Comparison of ENCODE assay signal across 18 cellular contexts in genomic region chr17:74592087-74592990, GRCh38. TPM values are rescaled to one million over a fixed set of nuclear protein-coding genes. Genes with fewer than 3 reads are reported as not detected.
DNase-seq lines count a peak whose midpoint lies in the region; ATAC-seq and TF ChIP-seq lines count a peak whose summit lies in the region.
"Had no signal": no experiment of that assay in that cellular context is flagged by ENCODE, and none has a peak within 500 bp of the region (broad histone marks: within the 10 kb centered on the region; RNA-seq: fewer than 3 reads in every experiment).

Gene CD300LD (minus strand): TSS chr17:74592283. CDS start chr17:74592202, 81 bp downstream.

- no peaks in the 10 kb centered on the region for H3K36me3 ChIP-seq in BLaER1
- H3K36me3 ChIP-seq: HAP-1 had no signal

- H3K9ac ChIP-seq in BLaER1: no peak within 1 kb of the TSS
- H3K9ac ChIP-seq: parathyroid adenoma had no signal

- H3K4me1 ChIP-seq in BLaER1: peaks cover 11% of the 10 kb centered on the region; the same call in 1 of the 2 replicates
- H3K4me1 ChIP-seq: HAP-1, parathyroid adenoma had no signal

- peak; percentile 37 for DNase-seq in Daoy (ENCODE audit: low read depth)
- DNase-seq in NOMO-1 treated with dmso at 0.1 percent for 144 hours (lab: John Stamatoyannopoulos, UW; ENCODE audit: unreplicated experiment): peak; percentile 74
- DNase-seq in fibroblast of mammary gland (ENCODE audit: low read depth): peak; percentile 60
- no peak for DNase-seq in globus pallidus (ENCODE audit: low spot score)
- DNase-seq in ecto neural progenitor cell (ENCODE audit: low spot score): no peak
- DNase-seq: activated CD4-positive, alpha-beta T cell treated with anti-CD3 and anti-CD28 coated beads for 4 hours; CD8-positive, alpha-beta memory T cell; effector memory CD8-positive, alpha-beta T cell; IMR-90; NCI-H1436 treated with DMSO at 0.1 percent for 48 hours; NCI-H446 treated with DMSO at 0.1 percent for 48 hours; small intestine had no signal

- no peaks in the 10 kb centered on the region for H3K27me3 ChIP-seq in BLaER1

- H3K9me3 ChIP-seq in BLaER1: no peaks in the 10 kb centered on the region
- H3K9me3 ChIP-seq: HAP-1 had no signal

- peak within 1 kb of the TSS; percentile 29; the same call in 1 of the 2 replicates for H3K4me2 ChIP-seq in BLaER1

- H3K4me3 ChIP-seq in BLaER1: no peak within 1 kb of the TSS
- H3K4me3 ChIP-seq in fibroblast of mammary gland (ENCODE audit: control insufficient read depth, low read depth, low read length): no peak within 1 kb of the TSS
- H3K4me3 ChIP-seq: HAP-1 had no signal

- no peak for ATAC-seq in HG02970 (IDR thresholded peaks at IDR 0.05; ENCODE audit: low FRiP score, unreplicated experiment)
- ATAC-seq: effector memory CD8-positive, alpha-beta T cell had no signal

- H4K20me1 ChIP-seq in BLaER1: no peaks in the 10 kb centered on the region

- TF ChIP-seq CTCF in fibroblast of mammary gland (conservative IDR thresholded peaks at IDR 0.05; ENCODE audit: control insufficient read depth, insufficient read depth, low read depth, low read length): no peak

- H3K27ac ChIP-seq in BLaER1: no peak within 1 kb of the TSS
- H3K27ac ChIP-seq: parathyroid adenoma had no signal

RNA-seq across cellular contexts. Expression of gene CD300LD, which starts in this region (rescaled TPM):
- not detected in 2 replicates for total RNA-seq in Daoy (2014; rRNA removed; shearing (Covaris generic))
- total RNA-seq: activated T-helper 2 cell treated with anti-CD3 and anti-CD28 coated beads, Interferon-gamma antibody, Interleukin-2, Interleukin-4, amounts not matched to agents 10 μg/mL and 5 μg/mL and 100 μg/mL, durations not matched to agents 14 hours and 24 hours and 36 hours; CD8-positive, alpha-beta memory T cell; IMR-90; T-helper 1 cell treated with Interleukin-12 subunit alpha and Interleukin-12 subunit beta and Interleukin-4 antibody, amounts not matched to agents 30 ng/mL and 1 ng/mL, for 36 hours had no signal

Comparison
In these comparisons a context has a peak if more than half of its experiments do, and no peak if none do; other contexts are left out.
1. Peak in DNase-seq in Daoy; RNA of the gene not detected or under 1 TPM.
2. DNase-seq: peak in NOMO-1 treated with dmso at 0.1 percent for 144 hours (single experiment) and fibroblast of mammary gland (single experiment); none in globus pallidus (single experiment) and ecto neural progenitor cell (single experiment).